In genomic region chr18:35942661-35943060, GRCh38 we compare ENCODE assay signal across 23 cellular contexts.
"Had no signal": no experiment of that assay in that cellular context is flagged by ENCODE, and none has a peak within 500 bp of the region (broad histone marks: within the 10 kb centered on the region; RNA-seq: fewer than 3 reads in every experiment).

No MANE protein-coding gene starts in this region.

- H3K27me3 ChIP-seq: SJSA1 had no signal

- H3K36me3 ChIP-seq: SJSA1 had no signal

- H3K4me3 ChIP-seq: PC-9, SJSA1, SK-N-MC had no signal

- H3K4me1 ChIP-seq: SJSA1 had no signal

- DNase-seq: Karpas-422; KG1; MM.1S; NCI-H1092 treated with DMSO at 0.1 percent for 48 hours; NCI-H1436; NCI-H187; NCI-H2029; NCI-H2081 treated with DMSO at 0.1 percent for 48 hours; NCI-H2171; NCI-H226; NCI-H446; NCI-H510A; NCI-H524 treated with DMSO at 0.1 percent for 48 hours; NCI-H69; NCI-H774; NK-92 treated with Interleukin-12 subunit alpha and Interleukin-12 subunit beta, amount 100 ng/mL, for 24 hours; OCI-M1; PC-9; Right ventricle myocardium superior; RPMI8226; SIG-M5 had no signal

- H3K27ac ChIP-seq: PC-9, SJSA1, SK-N-MC had no signal

- H3K9me3 ChIP-seq: SJSA1 had no signal
